In genomic region chr3:149548729-149549065, GRCh38 we compare ENCODE assay signal across 1 cellular context.
TF ChIP-seq lines count a peak whose summit lies in the region.

No MANE protein-coding gene starts in this region.

TF ChIP-seq in IMR-90, 13 proteins besides CTCF, POLR2A, EP300 and RAD21 (continued from another document):
- TF ChIP-seq RCOR1 (IDR thresholded peaks at IDR 0.05; ENCODE audit: insufficient replicate concordance, low read length) (no peak), MXI1 (IDR thresholded peaks at IDR 0.05; ENCODE audit: borderline replicate concordance, low read depth, low read length) (no peak), MAZ (IDR thresholded peaks at IDR 0.05; ENCODE audit: borderline replicate concordance, low read depth, low read length) (no peak), ELK1 (IDR thresholded peaks at IDR 0.05; ENCODE audit: borderline replicate concordance, low read depth, low read length) (no peak), SMC3 (IDR thresholded peaks at IDR 0.05; ENCODE audit: low read depth, low read length) (no peak), BHLHE40 (IDR thresholded peaks at IDR 0.05; ENCODE audit: low read depth, low read length) (no peak), USF2 (IDR thresholded peaks at IDR 0.05; ENCODE audit: low read depth, low read length) (no peak), FOS (IDR thresholded peaks at IDR 0.05; ENCODE audit: low read depth, low read length) (no peak), RFX5 (IDR thresholded peaks at IDR 0.05; ENCODE audit: low read depth, low read length) (no peak), CEBPB (IDR thresholded peaks at IDR 0.05; ENCODE audit: low read depth, low read length) (no peak)
